28 cellular contexts compared by ENCODE assay signal in genomic region chr1:222065234-222065633, GRCh38.
"Had no signal": no experiment of that assay in that cellular context is flagged by ENCODE, and none has a peak within 500 bp of the region (broad histone marks: within the 10 kb centered on the region; RNA-seq: fewer than 3 reads in every experiment).

No MANE protein-coding gene starts in this region.

- DNase-seq: activated CD4-positive, alpha-beta memory T cell treated with anti-CD3 and anti-CD28 coated beads for 36 hours; activated CD4-positive, alpha-beta T cell treated with anti-CD3 and anti-CD28 coated beads for 36 hours; activated CD4-positive, alpha-beta T cell treated with anti-CD3 and anti-CD28 coated beads, Interleukin-2, amount 10 ng/mL, durations not matched to agents 24 days and 14 days; activated CD4-positive, CD25-positive, alpha-beta regulatory T cell; activated CD4-positive, CD25-positive, alpha-beta regulatory T cell treated with anti-CD3 and anti-CD28 coated beads, Interleukin-2, amount 50 U/mL, for 72 hours; activated CD8-positive, alpha-beta memory T cell treated with anti-CD3 and anti-CD28 coated beads, Interleukin-2, amount 10 ng/mL, durations not matched to agents 7 days and 5 days; activated CD8-positive, alpha-beta memory T cell treated with anti-CD3 and anti-CD28 coated beads, Interleukin-2, amount 50 U/mL, for 4 hours; activated CD8-positive, alpha-beta T cell treated with anti-CD3 and anti-CD28 coated beads, Interleukin-2, amount 10 ng/mL, durations not matched to agents 7 days and 5 days; activated effector memory CD4-positive, alpha-beta T cell treated with anti-CD3 and anti-CD28 coated beads, Interleukin-2, amount 50 U/mL, for 16 hours; activated naive CD4-positive, alpha-beta T cell treated with anti-CD3 and anti-CD28 coated beads, Interleukin-2, amount 10 ng/mL, durations not matched to agents 7 days and 5 days; activated T-cell treated with anti-CD3 and anti-CD28 coated beads, Interleukin-2, amount 50 U/mL, for 1 hour; activated T-cell treated with anti-CD3 and anti-CD28 coated beads, Interleukin-2, amount 50 U/mL, for 48 hours; amniotic stem cell; anterior cingulate cortex; body of pancreas; central memory CD4-positive, alpha-beta T cell; cerebellar nuclear complex; colonic mucosa; effector CD8-positive, alpha-beta T cell; gastrocnemius medialis; glutamatergic neuron; heart left ventricle; T-helper 2 cell had no signal

- H3K4me3 Mint-ChIP-seq: activated CD4-positive, alpha-beta memory T cell treated with anti-CD3 and anti-CD28 coated beads for 36 hours; activated CD4-positive, alpha-beta T cell treated with anti-CD3 and anti-CD28 coated beads for 36 hours; activated CD4-positive, alpha-beta T cell treated with anti-CD3 and anti-CD28 coated beads, Interleukin-2, amount 10 ng/mL, durations not matched to agents 24 days and 14 days; activated CD8-positive, alpha-beta memory T cell treated with anti-CD3 and anti-CD28 coated beads, Interleukin-2, amount 10 ng/mL, durations not matched to agents 7 days and 5 days; activated CD8-positive, alpha-beta T cell treated with anti-CD3 and anti-CD28 coated beads, Interleukin-2, amount 10 ng/mL, durations not matched to agents 7 days and 5 days; activated naive CD4-positive, alpha-beta T cell treated with anti-CD3 and anti-CD28 coated beads, Interleukin-2, amount 10 ng/mL, durations not matched to agents 7 days and 5 days; activated naive CD8-positive, alpha-beta T cell; activated T-helper 1 cell treated with anti-CD3 and anti-CD28 coated beads, Interleukin-12 subunit alpha, Interleukin-12 subunit beta, Interleukin-2, Interleukin-4 antibody, amounts not matched to agents 30 ng/mL and 10 ng/mL and 1 ng/mL, durations not matched to agents 14 hours and 24 hours and 36 hours had no signal

- H3K9me3 ChIP-seq: body of pancreas, colonic mucosa, gastrocnemius medialis had no signal

- H3K4me1 Mint-ChIP-seq: activated CD4-positive, alpha-beta T cell treated with anti-CD3 and anti-CD28 coated beads for 36 hours; activated CD4-positive, alpha-beta T cell treated with anti-CD3 and anti-CD28 coated beads, Interleukin-2, amount 10 ng/mL, durations not matched to agents 24 days and 14 days; activated CD8-positive, alpha-beta memory T cell treated with anti-CD3 and anti-CD28 coated beads, Interleukin-2, amount 10 ng/mL, durations not matched to agents 7 days and 5 days; activated naive CD4-positive, alpha-beta T cell treated with anti-CD3 and anti-CD28 coated beads, Interleukin-2, amount 10 ng/mL, durations not matched to agents 7 days and 5 days had no signal

- H3K4me1 ChIP-seq: body of pancreas, breast epithelium, colonic mucosa, gastrocnemius medialis, heart left ventricle had no signal

- H3K27ac ChIP-seq: body of pancreas, breast epithelium, cardiac muscle cell, colonic mucosa, gastrocnemius medialis, heart left ventricle had no signal

- H3K27me3 ChIP-seq: body of pancreas, breast epithelium, cardiac muscle cell, colonic mucosa, gastrocnemius medialis, heart left ventricle had no signal

- H3K27me3 Mint-ChIP-seq: activated CD4-positive, alpha-beta T cell treated with anti-CD3 and anti-CD28 coated beads for 36 hours; activated CD4-positive, alpha-beta T cell treated with anti-CD3 and anti-CD28 coated beads, Interleukin-2, amount 10 ng/mL, durations not matched to agents 24 days and 14 days; activated naive CD4-positive, alpha-beta T cell treated with anti-CD3 and anti-CD28 coated beads, Interleukin-2, amount 10 ng/mL, durations not matched to agents 7 days and 5 days had no signal

- H3K4me3 ChIP-seq: body of pancreas, breast epithelium, cardiac muscle cell, colonic mucosa, gastrocnemius medialis, heart left ventricle had no signal

- H3K27ac Mint-ChIP-seq: activated CD4-positive, alpha-beta memory T cell treated with anti-CD3 and anti-CD28 coated beads for 36 hours; activated CD4-positive, alpha-beta T cell treated with anti-CD3 and anti-CD28 coated beads for 36 hours; activated CD4-positive, alpha-beta T cell treated with anti-CD3 and anti-CD28 coated beads, Interleukin-2, amount 10 ng/mL, durations not matched to agents 24 days and 14 days; activated CD8-positive, alpha-beta memory T cell treated with anti-CD3 and anti-CD28 coated beads, Interleukin-2, amount 10 ng/mL, durations not matched to agents 7 days and 5 days; activated CD8-positive, alpha-beta T cell treated with anti-CD3 and anti-CD28 coated beads, Interleukin-2, amount 10 ng/mL, durations not matched to agents 7 days and 5 days; activated naive CD4-positive, alpha-beta T cell treated with anti-CD3 and anti-CD28 coated beads, Interleukin-2, amount 10 ng/mL, durations not matched to agents 7 days and 5 days; activated naive CD8-positive, alpha-beta T cell; activated T-helper 1 cell treated with anti-CD3 and anti-CD28 coated beads, Interleukin-12 subunit alpha, Interleukin-12 subunit beta, Interleukin-2, Interleukin-4 antibody, amounts not matched to agents 30 ng/mL and 10 ng/mL and 1 ng/mL, durations not matched to agents 14 hours and 24 hours and 36 hours; activated T-helper 2 cell treated with anti-CD3 and anti-CD28 coated beads, Interferon-gamma antibody, Interleukin-2, Interleukin-4, amounts not matched to agents 10 μg/mL and 5 μg/mL and 100 μg/mL, durations not matched to agents 14 hours and 24 hours and 36 hours had no signal

- H3K36me3 ChIP-seq: breast epithelium, cardiac muscle cell, colonic mucosa, gastrocnemius medialis, heart left ventricle had no signal

- ATAC-seq: activated CD4-positive, alpha-beta T cell treated with anti-CD3 and anti-CD28 coated beads for 36 hours; activated CD8-positive, alpha-beta memory T cell treated with anti-CD3 and anti-CD28 coated beads, Interleukin-2, amount 10 ng/mL, durations not matched to agents 7 days and 5 days; activated CD8-positive, alpha-beta T cell treated with anti-CD3 and anti-CD28 coated beads, Interleukin-2, amount 10 ng/mL, durations not matched to agents 7 days and 5 days; body of pancreas; gastrocnemius medialis; heart left ventricle had no signal

- H3K36me3 Mint-ChIP-seq: activated naive CD4-positive, alpha-beta T cell treated with anti-CD3 and anti-CD28 coated beads, Interleukin-2, amount 10 ng/mL, durations not matched to agents 7 days and 5 days had no signal
